In the genomic region with DNA sequence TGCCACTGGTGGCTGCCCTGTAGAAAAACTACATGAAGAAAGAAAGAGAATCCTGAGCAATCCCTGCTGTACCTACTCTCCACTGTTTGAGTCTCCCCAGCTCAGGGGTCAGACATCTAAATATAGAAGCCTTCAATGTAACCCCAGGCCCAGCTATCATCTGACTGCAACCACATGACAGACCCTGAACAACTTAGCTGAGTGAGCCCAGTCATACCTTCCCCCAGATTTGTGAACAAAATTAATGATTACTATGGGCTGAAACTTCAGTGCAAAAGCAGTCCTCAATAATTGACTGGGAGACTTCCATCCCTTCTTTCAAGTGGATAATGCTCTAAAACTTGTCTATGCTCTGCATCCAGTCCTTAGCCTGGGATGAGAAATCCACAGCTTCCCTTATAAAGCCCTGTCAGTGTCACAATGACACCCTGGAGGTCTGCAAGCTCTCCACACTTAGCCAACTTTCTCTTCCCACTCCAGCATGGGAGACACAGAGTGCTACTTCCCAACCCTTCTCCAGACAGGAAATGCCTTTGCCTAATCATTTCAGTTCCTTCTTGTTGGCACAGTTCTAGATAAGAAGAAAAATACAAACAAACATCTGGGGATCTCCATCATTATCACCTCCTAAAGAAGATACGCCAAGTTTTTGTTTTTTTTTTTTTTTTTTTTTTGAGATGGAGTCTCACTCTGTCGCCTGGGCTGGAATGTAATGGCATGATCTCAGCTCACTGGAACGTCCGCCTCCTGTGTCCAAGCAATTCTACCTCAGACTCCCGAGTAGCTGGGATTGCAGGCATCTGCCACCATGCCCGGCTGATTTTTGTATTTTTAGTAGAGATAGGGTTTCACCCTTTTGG, we compare ENCODE assay signal across 16 cellular contexts.
DNase-seq lines count a peak whose midpoint lies in the region; ATAC-seq and TF ChIP-seq lines count a peak whose summit lies in the region.
"Had no signal": no experiment of that assay in that cellular context is flagged by ENCODE, and none has a peak within 500 bp of the region (broad histone marks: within the 10 kb centered on the region; RNA-seq: fewer than 3 reads in every experiment).

No MANE protein-coding gene starts in this region.

- CTCF ChIA-PET in naive thymus-derived CD4-positive, alpha-beta T cell (lab: Charles Lee), result no interaction called here

- 34 to 37% (median 36%) methylated on average over 6 of the region's 6 CpGs for WGBS in heart left ventricle, 4 donors

- H3K4me3 ChIP-seq in heart left ventricle, result no peak overlapping the region
- H3K4me3 ChIP-seq in naive thymus-derived CD4-positive, alpha-beta T cell (ENCODE audit: low read length), result no peak overlapping the region
- H3K4me3 ChIP-seq: coronary artery, MG63 had no signal

- no peak for TF ChIP-seq CTCF in heart left ventricle (IDR thresholded peaks at IDR 0.05)

- H3K27ac Mint-ChIP-seq in naive thymus-derived CD4-positive, alpha-beta T cell, result peak overlapping the region in 1 of 9 donors; percentile 43
- H3K27ac Mint-ChIP-seq: activated naive CD8-positive, alpha-beta T cell treated with anti-CD3 and anti-CD28 coated beads, Interleukin-2, amount 10 ng/mL, durations not matched to agents 7 days and 5 days; CD4-positive, CD25-positive, alpha-beta regulatory T cell had no signal

- H3K4me1 ChIP-seq in heart left ventricle, result peaks cover 0 to 19% (median 0%) of the 10 kb centered on the region in 12 donors
- no peaks in the 10 kb centered on the region for H3K4me1 ChIP-seq in naive thymus-derived CD4-positive, alpha-beta T cell (ENCODE audit: control insufficient read depth in 2 of 2, insufficient read depth in 2 of 2, low read length in 2 of 2)
- H3K4me1 ChIP-seq: parathyroid adenoma had no signal

- peaks cover 0 to 2% (median 0%) of the 10 kb centered on the region in 11 donors for H3K9me3 Mint-ChIP-seq in naive thymus-derived CD4-positive, alpha-beta T cell
- H3K9me3 Mint-ChIP-seq: activated naive CD8-positive, alpha-beta T cell treated with anti-CD3 and anti-CD28 coated beads, Interleukin-2, amount 10 ng/mL, durations not matched to agents 7 days and 5 days had no signal

- ATAC-seq in heart left ventricle (peak; percentile 42 to 78 (median 64)), GM18873 (IDR thresholded peaks at IDR 0.05; ENCODE audit: low FRiP score, unreplicated experiment) (no peak)
- ATAC-seq in naive thymus-derived CD4-positive, alpha-beta T cell, result no peak
- ATAC-seq: Panc1 had no signal

- H3K9me3 ChIP-seq in heart left ventricle, result no peaks in the 10 kb centered on the region
- H3K9me3 ChIP-seq in naive thymus-derived CD4-positive, alpha-beta T cell (ENCODE audit: control insufficient read depth in 2 of 3, low read length in 3 of 3), result no peaks in the 10 kb centered on the region
- H3K9me3 ChIP-seq: MG63 had no signal

- TF ChIP-seq POLR2A in heart left ventricle (IDR thresholded peaks at IDR 0.05), result no peak

- H3K27me3 Mint-ChIP-seq in naive thymus-derived CD4-positive, alpha-beta T cell, result peaks cover 0 to 5% (median 0%) of the 10 kb centered on the region in 5 donors
- H3K27me3 Mint-ChIP-seq: activated naive CD8-positive, alpha-beta T cell treated with anti-CD3 and anti-CD28 coated beads, Interleukin-2, amount 10 ng/mL, durations not matched to agents 7 days and 5 days had no signal

- no peak overlapping the region for H3K4me3 Mint-ChIP-seq in naive thymus-derived CD4-positive, alpha-beta T cell
- H3K4me3 Mint-ChIP-seq: activated naive CD8-positive, alpha-beta T cell treated with anti-CD3 and anti-CD28 coated beads, Interleukin-2, amount 10 ng/mL, durations not matched to agents 7 days and 5 days; CD4-positive, CD25-positive, alpha-beta regulatory T cell had no signal

- intact Hi-C loops in heart left ventricle (cut with DNase I), result no loop called here
- intact Hi-C loops in naive thymus-derived CD4-positive, alpha-beta T cell (cut with micrococcal nuclease), result no loop called here

- no peaks in the 10 kb centered on the region for H3K36me3 ChIP-seq in heart left ventricle
- H3K36me3 ChIP-seq in naive thymus-derived CD4-positive, alpha-beta T cell (ENCODE audit: control insufficient read depth in 2 of 3, insufficient read depth in 3 of 3, low read length in 3 of 3), result no peaks in the 10 kb centered on the region
- H3K36me3 ChIP-seq: MG63 had no signal

- H3K4me1 Mint-ChIP-seq in naive thymus-derived CD4-positive, alpha-beta T cell, result peaks cover 0 to 21% (median 9%) of the 10 kb centered on the region in 7 donors
- H3K4me1 Mint-ChIP-seq: CD4-positive, CD25-positive, alpha-beta regulatory T cell had no signal

- DNase-seq in ELF-1 (ENCODE audit: low read depth, low spot score) (peak; percentile 22), amniotic epithelial cell (ENCODE audit: low read depth) (peak; percentile 9), heart left ventricle (peak in 2 of 5 donors; percentile 11 to 33), renal cortical epithelial cell (ENCODE audit: low read depth) (peak; percentile 21), NCI-H526 treated with DMSO at 0.1 percent for 48 hours (lab: John Stamatoyannopoulos, UW) (no peak)
- no peak for DNase-seq in naive thymus-derived CD4-positive, alpha-beta T cell
- no peak for DNase-seq in activated CD4-positive, alpha-beta T cell treated with anti-CD3 and anti-CD28 coated beads for 48 hours
- DNase-seq: activated naive CD8-positive, alpha-beta T cell treated with anti-CD3 and anti-CD28 coated beads, Interleukin-2, amount 10 ng/mL, durations not matched to agents 7 days and 5 days; CD4-positive, CD25-positive, alpha-beta regulatory T cell; MG63; NCI-H1930; NCI-H69 had no signal

- H3K27me3 ChIP-seq in heart left ventricle, result no peaks in the 10 kb centered on the region
- H3K27me3 ChIP-seq in naive thymus-derived CD4-positive, alpha-beta T cell (ENCODE audit: control insufficient read depth in 2 of 2, insufficient read depth in 2 of 2, low read length in 2 of 2), result no peaks in the 10 kb centered on the region
- H3K27me3 ChIP-seq: MG63 had no signal

- H3K36me3 Mint-ChIP-seq in naive thymus-derived CD4-positive, alpha-beta T cell, result peaks cover 0 to 5% (median 0%) of the 10 kb centered on the region in 5 donors
- H3K36me3 Mint-ChIP-seq: CD4-positive, CD25-positive, alpha-beta regulatory T cell had no signal

- no peak overlapping the region for H3K27ac ChIP-seq in heart left ventricle
- H3K27ac ChIP-seq in naive thymus-derived CD4-positive, alpha-beta T cell (ENCODE audit: low read depth, low read length), result no peak overlapping the region
- H3K27ac ChIP-seq: coronary artery, parathyroid adenoma had no signal

- POLR2A ChIA-PET in naive thymus-derived CD4-positive, alpha-beta T cell (lab: Charles Lee), result no interaction called here

Comparison
In these comparisons a context has a peak if more than half of its experiments do, and no peak if none do; other contexts are left out.
1. DNase-seq: peak in ELF-1 (single experiment), amniotic epithelial cell (single experiment) and renal cortical epithelial cell (single experiment); none in NCI-H526 treated with DMSO at 0.1 percent for 48 hours (single experiment), naive thymus-derived CD4-positive, alpha-beta T cell (0 of 9) and activated CD4-positive, alpha-beta T cell treated with anti-CD3 and anti-CD28 coated beads for 48 hours (single experiment).
2. ATAC-seq: peak in heart left ventricle (4 of 4); none in GM18873 (single experiment) and naive thymus-derived CD4-positive, alpha-beta T cell (single experiment).